7 cellular contexts compared by ENCODE assay signal in the genomic region with DNA sequence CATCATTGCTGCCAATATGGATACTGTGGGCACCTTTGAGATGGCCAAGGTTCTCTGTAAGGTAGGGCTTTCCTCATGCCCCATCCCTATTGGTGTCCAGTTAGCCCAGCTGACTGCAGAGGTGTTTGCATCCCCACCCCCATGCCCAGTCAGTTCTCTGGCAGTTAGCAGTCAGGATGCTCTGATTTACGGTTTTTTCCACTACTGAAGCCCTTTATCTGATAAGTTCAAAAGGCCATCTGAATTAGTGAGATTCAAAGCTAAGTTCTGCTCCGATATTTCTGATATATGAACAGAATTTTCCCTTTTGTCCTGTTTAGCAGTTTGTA. TPM values are rescaled to one million over a fixed set of nuclear protein-coding genes. Genes with fewer than 3 reads are reported as not detected.
DNase-seq lines count a peak whose midpoint lies in the region; ATAC-seq and TF ChIP-seq lines count a peak whose summit lies in the region.

No MANE protein-coding gene starts in this region.

- H3K9me3 ChIP-seq in HEK293 (ENCODE audit: control insufficient read depth, insufficient read depth, low read depth, low read length) (no peaks in the 10 kb centered on the region), T-helper 17 cell (ENCODE audit: control insufficient read depth, low read length, poor library complexity, severe bottlenecking) (no peaks in the 10 kb centered on the region)

- peak overlapping the region; percentile 92; the same call in 1 of the 2 replicates for H3K27ac ChIP-seq in HEK293 (ENCODE audit: extremely low read depth, low read depth, low read length)

- peaks cover 12 to 51% of the 10 kb centered on the region in 2 experiments; a peak in 2 of 3 replicates for H3K36me3 ChIP-seq in HEK293 (ENCODE audit: control insufficient read depth in 2 of 2, insufficient read depth in 1 of 2, low read length in 2 of 2)

- DNase-seq in T-helper 17 cell (no peak), glutamatergic neuron (no peak), NCI-H524 (lab: John Stamatoyannopoulos, UW) (no peak), HPDE6-E6E7 (ENCODE audit: extremely low spot score) (no peak), DMS153 treated with DMSO at 0.1 percent for 48 hours (lab: John Stamatoyannopoulos, UW; ENCODE audit: unreplicated experiment) (no peak)
- DNase-seq in stimulated activated effector memory CD8-positive, alpha-beta T cell treated with anti-CD3 and anti-CD28 coated beads, Interleukin-12 subunit alpha, Interleukin-12 subunit beta, amount 100 ng/mL, for 72 hours (ENCODE audit: low spot score in 2 of 2) = no peak

- ATAC-seq in T-helper 17 cell = no peak
- no peak for ATAC-seq in stimulated activated effector memory CD8-positive, alpha-beta T cell treated with anti-CD3 and anti-CD28 coated beads, Interleukin-12 subunit alpha, Interleukin-12 subunit beta, amount 100 ng/mL, for 72 hours

- peak overlapping the region; percentile 69 for H3K4me3 ChIP-seq in HEK293 (ENCODE audit: low read depth, low read length)

- H3K4me1 Mint-ChIP-seq in T-helper 17 cell (peaks cover 48% of the 10 kb centered on the region), glutamatergic neuron (ENCODE audit: low read depth, unreplicated experiment) (peaks cover 4% of the 10 kb centered on the region)
- H3K4me1 Mint-ChIP-seq in stimulated activated effector memory CD8-positive, alpha-beta T cell treated with anti-CD3 and anti-CD28 coated beads, Interleukin-12 subunit alpha, Interleukin-12 subunit beta, amount 100 ng/mL, for 72 hours = peaks cover 47% of the 10 kb centered on the region

- peaks cover 7% of the 10 kb centered on the region for H3K4me1 ChIP-seq in HEK293 (ENCODE audit: control insufficient read depth, insufficient read depth, low read length)

- no peak for TF ChIP-seq CTCF in HEK293 (tag by site-specific recombination; IDR thresholded peaks at IDR 0.05)
- TF ChIP-seq CTCF in glutamatergic neuron (IDR thresholded peaks at IDR 0.05; ENCODE audit: partially characterized antibody, unreplicated experiment) = no peak

- H3K36me3 Mint-ChIP-seq in T-helper 17 cell (ENCODE audit: low read depth) (peaks cover 16% of the 10 kb centered on the region), glutamatergic neuron (ENCODE audit: unreplicated experiment) (peaks cover 5% of the 10 kb centered on the region)
- H3K36me3 Mint-ChIP-seq in stimulated activated effector memory CD8-positive, alpha-beta T cell treated with anti-CD3 and anti-CD28 coated beads, Interleukin-12 subunit alpha, Interleukin-12 subunit beta, amount 100 ng/mL, for 72 hours = peaks cover 76% of the 10 kb centered on the region

- no peaks in the 10 kb centered on the region for H3K27me3 Mint-ChIP-seq in T-helper 17 cell
- peaks cover 3% of the 10 kb centered on the region for H3K27me3 Mint-ChIP-seq in glutamatergic neuron (ENCODE audit: unreplicated experiment)

- CTCF ChIA-PET in HEK293 (lab: Yijun Ruan, JAX) = interaction anchor here (0.6 to 1.8 kb wide), 4 partner anchors 9 to 143 kb away, joined by 3 to 7 read pairs (median 3); partner anchors contain the start of genes CIDEB and TINF2

- H3K4me3 Mint-ChIP-seq in T-helper 17 cell (peak overlapping the region; percentile 94), glutamatergic neuron (ENCODE audit: unreplicated experiment) (peak overlapping the region; percentile 97)
- H3K4me3 Mint-ChIP-seq in stimulated activated effector memory CD8-positive, alpha-beta T cell treated with anti-CD3 and anti-CD28 coated beads, Interleukin-12 subunit alpha, Interleukin-12 subunit beta, amount 100 ng/mL, for 72 hours = peak overlapping the region; percentile 84

- peaks cover 6% of the 10 kb centered on the region for H3K9me3 Mint-ChIP-seq in glutamatergic neuron (ENCODE audit: unreplicated experiment)
- no peaks in the 10 kb centered on the region for H3K9me3 Mint-ChIP-seq in stimulated activated effector memory CD8-positive, alpha-beta T cell treated with anti-CD3 and anti-CD28 coated beads, Interleukin-12 subunit alpha, Interleukin-12 subunit beta, amount 100 ng/mL, for 72 hours

- H3K27ac Mint-ChIP-seq in T-helper 17 cell (peak overlapping the region; percentile 89), glutamatergic neuron (ENCODE audit: unreplicated experiment) (no peak overlapping the region)
- peak overlapping the region; percentile 86 for H3K27ac Mint-ChIP-seq in stimulated activated effector memory CD8-positive, alpha-beta T cell treated with anti-CD3 and anti-CD28 coated beads, Interleukin-12 subunit alpha, Interleukin-12 subunit beta, amount 100 ng/mL, for 72 hours

- POLR2A ChIA-PET in HEK293 (lab: Yijun Ruan, JAX) = interaction anchor here (1.8 kb wide), 1 partner anchor 9 kb away, joined by 10 read pairs; the partner anchor contains the start of gene TINF2

TF ChIP-seq in HEK293, 187 proteins besides CTCF, POLR2A, EP300 and RAD21:
- TF ChIP-seq ZNF398 (tag by site-specific recombination; IDR thresholded peaks at IDR 0.05) (no peak), ZEB2 (tag by site-specific recombination; IDR thresholded peaks at IDR 0.05) (no peak), SCRT1 (tag by site-specific recombination; IDR thresholded peaks at IDR 0.05; ENCODE audit: borderline replicate concordance) (no peak), ZNF366 (tag by site-specific recombination; conservative IDR thresholded peaks at IDR 0.05) (no peak), ZNF311 (tag by site-specific recombination; IDR thresholded peaks at IDR 0.05; ENCODE audit: borderline replicate concordance) (no peak), ZNF37A (tag by site-specific recombination; IDR thresholded peaks at IDR 0.05) (no peak), ZBTB7A (tag by site-specific recombination; IDR thresholded peaks at IDR 0.05; ENCODE audit: low read depth) (no peak), ZNF501 (tag by site-specific recombination; IDR thresholded peaks at IDR 0.05) (no peak), PBX3 (CRISPR knock-in tag; IDR thresholded peaks at IDR 0.05) (no peak), ZBTB17 (tag by site-specific recombination; IDR thresholded peaks at IDR 0.05) (no peak), ZNF707 (tag by site-specific recombination; IDR thresholded peaks at IDR 0.05) (no peak), ZXDB (tag by site-specific recombination; IDR thresholded peaks at IDR 0.05) (no peak), ZNF664 (tag by site-specific recombination; IDR thresholded peaks at IDR 0.05) (no peak), KLF8 (tag by site-specific recombination; IDR thresholded peaks at IDR 0.05) (no peak), ZBTB48 (tag by site-specific recombination; IDR thresholded peaks at IDR 0.05) (no peak), ZNF112 (tag by site-specific recombination; IDR thresholded peaks at IDR 0.05) (no peak), KLF1 (tag by site-specific recombination; IDR thresholded peaks at IDR 0.05) (no peak), ZFP37 (tag by site-specific recombination; IDR thresholded peaks at IDR 0.05) (no peak), SP3 (tag by site-specific recombination; IDR thresholded peaks at IDR 0.05) (no peak)

RNA-seq across cellular contexts. Expression of gene GMPR2, which starts 0.8 kb away (rescaled TPM):
- total RNA-seq in T-helper 17 cell (10 to 100 TPM; 37.0 to 44.0 TPM), glutamatergic neuron (ENCODE audit: unreplicated experiment) (55.8 TPM)

RNA-seq across cellular contexts. Expression of gene NEDD8, which starts 1.3 kb away (rescaled TPM):
- total RNA-seq in T-helper 17 cell = 10 to 100 TPM; 90.0 to 99.5 TPM
- total RNA-seq in glutamatergic neuron (ENCODE audit: unreplicated experiment) = 169 TPM

RNA-seq across cellular contexts. Expression of gene TINF2, which starts 8.9 kb away (rescaled TPM):
- total RNA-seq in T-helper 17 cell (100 to 1,000 TPM; 106 to 107 TPM), glutamatergic neuron (ENCODE audit: unreplicated experiment) (67.0 TPM)

RNA-seq across cellular contexts. Expression of gene MDP1, which starts 17.6 kb away (rescaled TPM):
- total RNA-seq in T-helper 17 cell (1 to 10 TPM; 4.0 to 5.9 TPM), glutamatergic neuron (ENCODE audit: unreplicated experiment) (25.5 TPM)

RNA-seq across cellular contexts. Expression of gene CHMP4A, which starts 20.2 kb away (rescaled TPM):
- total RNA-seq in T-helper 17 cell (10 to 100 TPM; 69.9 to 77.2 TPM), glutamatergic neuron (ENCODE audit: unreplicated experiment) (32.4 TPM)
